ENCODE assay signal across 8 cellular contexts in the genomic region with DNA sequence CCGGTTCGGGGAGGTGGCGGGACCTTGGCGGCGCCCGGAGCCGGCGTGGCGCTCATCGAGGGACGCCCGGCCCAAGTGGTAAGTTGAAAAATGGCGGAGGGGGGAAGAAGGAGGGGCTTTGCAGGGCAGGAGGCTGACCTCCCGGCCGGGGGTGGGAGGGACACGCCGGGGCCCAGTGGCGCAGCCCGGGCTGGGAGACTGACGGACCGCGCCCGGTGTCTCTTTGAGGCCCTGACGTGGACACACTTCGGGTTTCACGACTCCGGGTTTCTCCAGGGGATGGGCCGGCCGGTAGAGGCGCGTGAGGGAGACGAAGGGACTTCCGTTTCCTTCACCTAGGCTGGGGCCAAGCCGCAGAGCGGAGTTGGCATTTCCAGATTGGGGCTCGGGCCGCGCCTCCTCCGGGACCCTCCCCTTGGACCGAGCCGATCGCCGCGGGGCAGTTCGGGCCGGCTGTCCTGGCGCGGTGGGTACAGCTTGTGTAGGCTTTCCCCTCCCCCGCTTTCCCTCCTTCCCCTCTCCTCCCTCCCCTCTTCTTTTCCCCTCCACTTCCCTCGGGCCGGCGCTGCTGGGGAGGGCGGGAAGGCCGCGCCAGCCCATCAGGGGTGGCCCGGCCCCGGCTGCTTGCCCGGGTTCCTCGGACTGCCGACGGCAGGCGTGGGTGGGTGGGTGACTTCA. TPM values are rescaled to one million over a fixed set of nuclear protein-coding genes. Genes with fewer than 3 reads are reported as not detected.
A peak's percentile ranks its signal among the peaks of the same experiment; 100 is the strongest.
DNase-seq lines count a peak whose midpoint lies in the region; ATAC-seq and TF ChIP-seq lines count a peak whose summit lies in the region.

Gene XIAP (plus strand): TSS at position 226 of the 678 bp plus-strand sequence. CDS start 25,610 bp downstream, outside the sequence.

- H3K27me3 Mint-ChIP-seq in GM23338 (ENCODE audit: insufficient read depth, low read depth, poor library complexity) = no peaks in the 10 kb centered on the region
- no peaks in the 10 kb centered on the region for H3K27me3 Mint-ChIP-seq in osteocyte (ENCODE audit: unreplicated experiment)

- H3K4me1 Mint-ChIP-seq in GM23338 (peaks cover 13% of the 10 kb centered on the region; the same call in 2 of the 3 replicates), osteocyte (ENCODE audit: unreplicated experiment) (peaks cover 17% of the 10 kb centered on the region)

- TF ChIP-seq CTCF in GM23338 (conservative IDR thresholded peaks at IDR 0.05; ENCODE audit: low read depth in 2 of 2) = no peak
- no peak for TF ChIP-seq CTCF in osteocyte (IDR thresholded peaks at IDR 0.05)

- WGBS in thymus = under 1% methylated on average over 61 of the region's 62 CpGs

- in situ Hi-C loops in G401 (cut with HindIII; ENCODE audit: low sequenced_read_pairs) = no loop called here

- H3K36me3 Mint-ChIP-seq in GM23338 (ENCODE audit: low read depth) (peaks cover 3% of the 10 kb centered on the region; the same call in 1 of the 3 replicates), osteocyte (ENCODE audit: unreplicated experiment) (peaks cover 2% of the 10 kb centered on the region)
- H3K36me3 Mint-ChIP-seq in activated naive CD4-positive, alpha-beta T cell treated with anti-CD3 and anti-CD28 coated beads, Interleukin-2, amount 50 U/mL, for 72 hours = peaks cover 10 to 11% of the 10 kb centered on the region in 2 donors

- H3K36me3 ChIP-seq in GM23338 (ENCODE audit: insufficient read depth) (no peaks in the 10 kb centered on the region), thymus (ENCODE audit: control insufficient read depth, insufficient read depth) (no peaks in the 10 kb centered on the region)

- peaks cover 7% of the 10 kb centered on the region; the same call in 1 of the 2 replicates for H3F3A ChIP-seq in GM23338 (replicated peaks; ENCODE audit: low read depth)

- no peaks in the 10 kb centered on the region; the same call in 2 of the 3 replicates for H3K9me3 Mint-ChIP-seq in GM23338
- H3K9me3 Mint-ChIP-seq in activated naive CD4-positive, alpha-beta T cell treated with anti-CD3 and anti-CD28 coated beads, Interleukin-2, amount 50 U/mL, for 72 hours = peaks cover 0 to 6% of the 10 kb centered on the region in 2 donors
- H3K9me3 Mint-ChIP-seq in osteocyte (ENCODE audit: unreplicated experiment) = peaks cover 12% of the 10 kb centered on the region

- no peak within 1 kb of the TSS for H2AFZ ChIP-seq in GM23338

- peak within 1 kb of the TSS; percentile 78 for H3K4me2 ChIP-seq in GM23338

- H3K9me3 ChIP-seq in thymus (ENCODE audit: control insufficient read depth) = no peaks in the 10 kb centered on the region

- H3K27ac ChIP-seq in GM23338 (ENCODE audit: low read depth) (peak within 1 kb of the TSS; percentile 99), thymus (ENCODE audit: low read depth) (peak within 1 kb of the TSS; percentile 92)

- ATAC-seq in GM23338 (peak; percentile 90), SK-N-SH treated with all-trans-retinoic acid at 6 μM for 48 hours (peak; percentile 93)
- peak; percentile 85 to 92 for ATAC-seq in activated naive CD4-positive, alpha-beta T cell treated with anti-CD3 and anti-CD28 coated beads, Interleukin-2, amount 50 U/mL, for 72 hours

- H3K4me1 ChIP-seq in GM23338 (ENCODE audit: insufficient read depth) (peaks cover 10% of the 10 kb centered on the region; the same call in 1 of the 2 replicates), thymus (ENCODE audit: control insufficient read depth, insufficient read depth, low read length) (peaks cover 3% of the 10 kb centered on the region)

- no peaks in the 10 kb centered on the region for H3K9me2 ChIP-seq in GM23338 (ENCODE audit: insufficient read depth)

- H3K27me3 ChIP-seq in GM23338 (ENCODE audit: insufficient read depth) = no peaks in the 10 kb centered on the region
- H3K27me3 ChIP-seq in thymus (ENCODE audit: control insufficient read depth, insufficient read depth) = no peaks in the 10 kb centered on the region

- H3K4me3 Mint-ChIP-seq in GM23338 (peak within 1 kb of the TSS; percentile 86), osteocyte (ENCODE audit: unreplicated experiment) (peak within 1 kb of the TSS; percentile 81)

- H3K27ac Mint-ChIP-seq in GM23338 (peak within 1 kb of the TSS; percentile 88), osteocyte (ENCODE audit: unreplicated experiment) (peak within 1 kb of the TSS; percentile 86)
- peak within 1 kb of the TSS; percentile 88 to 90 for H3K27ac Mint-ChIP-seq in activated naive CD4-positive, alpha-beta T cell treated with anti-CD3 and anti-CD28 coated beads, Interleukin-2, amount 50 U/mL, for 72 hours

- DNase-seq in G401 (ENCODE audit: low spot score) (peak; percentile 70), GM23338 (ENCODE audit: low spot score) (peak; percentile 79), LHCN-M2 (ENCODE audit: low read depth) (peak; percentile 86), glomerular visceral epithelial cell (ENCODE audit: extremely low spot score) (peak; percentile 91), osteocyte (ENCODE audit: extremely low spot score, unreplicated experiment) (peak; percentile 94)
- DNase-seq in activated naive CD4-positive, alpha-beta T cell treated with anti-CD3 and anti-CD28 coated beads, Interleukin-2, amount 50 U/mL, for 72 hours (ENCODE audit: low spot score in 2 of 2) = peak; percentile 69 to 81

- peak within 1 kb of the TSS; percentile 73 for H3K4me3 ChIP-seq in GM23338
- H3K4me3 ChIP-seq in thymus (ENCODE audit: low read length) = peak within 1 kb of the TSS; percentile 80

- peaks cover 41% of the 10 kb centered on the region for H3K79me2 ChIP-seq in GM23338 (replicated peaks; ENCODE audit: insufficient read depth)

- H4K20me1 ChIP-seq in GM23338 (replicated peaks; ENCODE audit: insufficient read depth) = no peaks in the 10 kb centered on the region

TF ChIP-seq in GM23338, 12 proteins besides CTCF, POLR2A, EP300 and RAD21:
- no peak for TF ChIP-seq STAT1 (IDR thresholded peaks at IDR 0.05; ENCODE audit: unreplicated experiment)
- peak; percentile 24; the same call in 1 of the 2 replicates for TF ChIP-seq POLR2AphosphoS5 (IDR thresholded peaks at IDR 0.05; ENCODE audit: low read depth)

TF ChIP-seq in SK-N-SH treated with all-trans-retinoic acid at 6 μM for 48 hours, 23 proteins besides CTCF, POLR2A, EP300 and RAD21:
- TF ChIP-seq ZNF70 (CRISPR knock-in tag; IDR thresholded peaks at IDR 0.05) = no peak
- TF ChIP-seq GLIS3 (CRISPR knock-in tag; IDR thresholded peaks at IDR 0.05) = no peak

RNA-seq across cellular contexts. Expression of gene XIAP, which starts in this region (rescaled TPM):
- total RNA-seq in G401 (2014; rRNA removed; shearing (Covaris generic)) = 15.8 and 19.9 TPM in 2 replicates
- total RNA-seq in GM23338 (2014; rRNA removed; shearing (Covaris generic)) = 25.5 and 34.7 TPM in 2 replicates
- polyA plus RNA-seq in GM23338 (2016; fragmentation: Nextera tagmentation; extraction: Ambion mirVana) = 12.8 and 15.6 TPM in 2 replicates
- 30.5 and 37.6 TPM in 2 replicates for total RNA-seq in LHCN-M2 (2014; rRNA removed)
- polyA plus RNA-seq in LHCN-M2 (2012) = 10.5 TPM
- 10 to 100 TPM; 20.2 to 36.0 TPM for total RNA-seq in activated naive CD4-positive, alpha-beta T cell treated with anti-CD3 and anti-CD28 coated beads, Interleukin-2, amount 50 U/mL, for 72 hours
- 52.7 and 56.3 TPM in 2 replicates for total RNA-seq in osteocyte
- polyA plus RNA-seq in thymus = 11.5 TPM

Comparison
In these comparisons a context has a peak if more than half of its experiments do, and no peak if none do; other contexts are left out.
1. Peak in every context shown above with its lines: DNase-seq, ATAC-seq, H3K4me3 ChIP-seq and H3K27ac ChIP-seq.